1 cellular context compared by ENCODE assay signal in the genomic region with DNA sequence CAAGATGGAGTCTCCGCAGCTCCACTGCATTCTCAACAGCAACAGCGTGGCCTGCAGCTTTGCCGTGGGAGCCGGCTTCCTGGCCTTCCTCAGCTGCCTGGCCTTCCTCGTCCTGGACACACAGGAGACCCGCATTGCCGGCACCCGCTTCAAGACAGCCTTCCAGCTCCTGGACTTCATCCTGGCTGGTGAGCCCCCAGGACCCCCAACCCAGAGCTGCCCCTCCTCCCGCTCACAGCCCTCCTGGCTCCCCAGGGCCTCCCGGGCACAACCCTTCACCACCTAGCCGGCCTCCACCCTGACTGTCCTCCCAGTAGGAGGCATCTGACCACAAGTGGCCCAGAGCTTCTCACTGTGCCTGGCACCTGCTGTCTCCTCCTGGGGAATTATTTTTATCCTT.
TF ChIP-seq lines count a peak whose summit lies in the region.

No MANE protein-coding gene starts in this region.

TF ChIP-seq in H1, 55 proteins besides CTCF, POLR2A, EP300 and RAD21:
- TF ChIP-seq SRF (IDR thresholded peaks at IDR 0.05; ENCODE audit: low read depth, low read length) (no peak), KDM5A (IDR thresholded peaks at IDR 0.05; ENCODE audit: low read length) (no peak), HDAC6 (IDR thresholded peaks at IDR 0.05; ENCODE audit: low read depth, low read length) (no peak), CBX5 (IDR thresholded peaks at IDR 0.05; ENCODE audit: low read depth, low read length) (no peak), TCF12 (IDR thresholded peaks at IDR 0.05; ENCODE audit: low read depth, low read length) (no peak), EGR1 (IDR thresholded peaks at IDR 0.05; ENCODE audit: borderline replicate concordance, low read depth, low read length) (no peak), BCL11A (IDR thresholded peaks at IDR 0.05; ENCODE audit: low read depth in 2 of 2, low read length in 2 of 2) (no peak), JUND (IDR thresholded peaks at IDR 0.05; ENCODE audit: low read length) (no peak), GABPA (IDR thresholded peaks at IDR 0.05; ENCODE audit: borderline replicate concordance, insufficient read depth, low read length) (no peak), YY1 (IDR thresholded peaks at IDR 0.05; ENCODE audit: low read depth, low read length) (no peak), EZH2 (IDR thresholded peaks at IDR 0.05; ENCODE audit: low read depth, low read length, severe bottlenecking) (no peak), TBP (IDR thresholded peaks at IDR 0.05; ENCODE audit: low read depth, low read length) (no peak), BRCA1 (IDR thresholded peaks at IDR 0.05; ENCODE audit: low read depth, low read length) (no peak), TAF1 (IDR thresholded peaks at IDR 0.05; ENCODE audit: low read depth, low read length) (no peak)
- TF ChIP-seq, protein P1, sequence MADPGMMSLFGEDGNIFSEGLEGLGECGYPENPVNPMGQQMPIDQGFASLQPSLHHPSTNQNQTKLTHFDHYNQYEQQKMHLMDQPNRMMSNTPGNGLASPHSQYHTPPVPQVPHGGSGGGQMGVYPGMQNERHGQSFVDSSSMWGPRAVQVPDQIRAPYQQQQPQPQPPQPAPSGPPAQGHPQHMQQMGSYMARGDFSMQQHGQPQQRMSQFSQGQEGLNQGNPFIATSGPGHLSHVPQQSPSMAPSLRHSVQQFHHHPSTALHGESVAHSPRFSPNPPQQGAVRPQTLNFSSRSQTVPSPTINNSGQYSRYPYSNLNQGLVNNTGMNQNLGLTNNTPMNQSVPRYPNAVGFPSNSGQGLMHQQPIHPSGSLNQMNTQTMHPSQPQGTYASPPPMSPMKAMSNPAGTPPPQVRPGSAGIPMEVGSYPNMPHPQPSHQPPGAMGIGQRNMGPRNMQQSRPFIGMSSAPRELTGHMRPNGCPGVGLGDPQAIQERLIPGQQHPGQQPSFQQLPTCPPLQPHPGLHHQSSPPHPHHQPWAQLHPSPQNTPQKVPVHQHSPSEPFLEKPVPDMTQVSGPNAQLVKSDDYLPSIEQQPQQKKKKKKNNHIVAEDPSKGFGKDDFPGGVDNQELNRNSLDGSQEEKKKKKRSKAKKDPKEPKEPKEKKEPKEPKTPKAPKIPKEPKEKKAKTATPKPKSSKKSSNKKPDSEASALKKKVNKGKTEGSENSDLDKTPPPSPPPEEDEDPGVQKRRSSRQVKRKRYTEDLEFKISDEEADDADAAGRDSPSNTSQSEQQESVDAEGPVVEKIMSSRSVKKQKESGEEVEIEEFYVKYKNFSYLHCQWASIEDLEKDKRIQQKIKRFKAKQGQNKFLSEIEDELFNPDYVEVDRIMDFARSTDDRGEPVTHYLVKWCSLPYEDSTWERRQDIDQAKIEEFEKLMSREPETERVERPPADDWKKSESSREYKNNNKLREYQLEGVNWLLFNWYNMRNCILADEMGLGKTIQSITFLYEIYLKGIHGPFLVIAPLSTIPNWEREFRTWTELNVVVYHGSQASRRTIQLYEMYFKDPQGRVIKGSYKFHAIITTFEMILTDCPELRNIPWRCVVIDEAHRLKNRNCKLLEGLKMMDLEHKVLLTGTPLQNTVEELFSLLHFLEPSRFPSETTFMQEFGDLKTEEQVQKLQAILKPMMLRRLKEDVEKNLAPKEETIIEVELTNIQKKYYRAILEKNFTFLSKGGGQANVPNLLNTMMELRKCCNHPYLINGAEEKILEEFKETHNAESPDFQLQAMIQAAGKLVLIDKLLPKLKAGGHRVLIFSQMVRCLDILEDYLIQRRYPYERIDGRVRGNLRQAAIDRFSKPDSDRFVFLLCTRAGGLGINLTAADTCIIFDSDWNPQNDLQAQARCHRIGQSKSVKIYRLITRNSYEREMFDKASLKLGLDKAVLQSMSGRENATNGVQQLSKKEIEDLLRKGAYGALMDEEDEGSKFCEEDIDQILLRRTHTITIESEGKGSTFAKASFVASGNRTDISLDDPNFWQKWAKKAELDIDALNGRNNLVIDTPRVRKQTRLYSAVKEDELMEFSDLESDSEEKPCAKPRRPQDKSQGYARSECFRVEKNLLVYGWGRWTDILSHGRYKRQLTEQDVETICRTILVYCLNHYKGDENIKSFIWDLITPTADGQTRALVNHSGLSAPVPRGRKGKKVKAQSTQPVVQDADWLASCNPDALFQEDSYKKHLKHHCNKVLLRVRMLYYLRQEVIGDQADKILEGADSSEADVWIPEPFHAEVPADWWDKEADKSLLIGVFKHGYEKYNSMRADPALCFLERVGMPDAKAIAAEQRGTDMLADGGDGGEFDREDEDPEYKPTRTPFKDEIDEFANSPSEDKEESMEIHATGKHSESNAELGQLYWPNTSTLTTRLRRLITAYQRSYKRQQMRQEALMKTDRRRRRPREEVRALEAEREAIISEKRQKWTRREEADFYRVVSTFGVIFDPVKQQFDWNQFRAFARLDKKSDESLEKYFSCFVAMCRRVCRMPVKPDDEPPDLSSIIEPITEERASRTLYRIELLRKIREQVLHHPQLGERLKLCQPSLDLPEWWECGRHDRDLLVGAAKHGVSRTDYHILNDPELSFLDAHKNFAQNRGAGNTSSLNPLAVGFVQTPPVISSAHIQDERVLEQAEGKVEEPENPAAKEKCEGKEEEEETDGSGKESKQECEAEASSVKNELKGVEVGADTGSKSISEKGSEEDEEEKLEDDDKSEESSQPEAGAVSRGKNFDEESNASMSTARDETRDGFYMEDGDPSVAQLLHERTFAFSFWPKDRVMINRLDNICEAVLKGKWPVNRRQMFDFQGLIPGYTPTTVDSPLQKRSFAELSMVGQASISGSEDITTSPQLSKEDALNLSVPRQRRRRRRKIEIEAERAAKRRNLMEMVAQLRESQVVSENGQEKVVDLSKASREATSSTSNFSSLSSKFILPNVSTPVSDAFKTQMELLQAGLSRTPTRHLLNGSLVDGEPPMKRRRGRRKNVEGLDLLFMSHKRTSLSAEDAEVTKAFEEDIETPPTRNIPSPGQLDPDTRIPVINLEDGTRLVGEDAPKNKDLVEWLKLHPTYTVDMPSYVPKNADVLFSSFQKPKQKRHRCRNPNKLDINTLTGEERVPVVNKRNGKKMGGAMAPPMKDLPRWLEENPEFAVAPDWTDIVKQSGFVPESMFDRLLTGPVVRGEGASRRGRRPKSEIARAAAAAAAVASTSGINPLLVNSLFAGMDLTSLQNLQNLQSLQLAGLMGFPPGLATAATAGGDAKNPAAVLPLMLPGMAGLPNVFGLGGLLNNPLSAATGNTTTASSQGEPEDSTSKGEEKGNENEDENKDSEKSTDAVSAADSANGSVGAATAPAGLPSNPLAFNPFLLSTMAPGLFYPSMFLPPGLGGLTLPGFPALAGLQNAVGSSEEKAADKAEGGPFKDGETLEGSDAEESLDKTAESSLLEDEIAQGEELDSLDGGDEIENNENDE (IDR thresholded peaks at IDR 0.05; ENCODE audit: insufficient replicate concordance, low read length), result no peak
- TF ChIP-seq, protein P2, sequence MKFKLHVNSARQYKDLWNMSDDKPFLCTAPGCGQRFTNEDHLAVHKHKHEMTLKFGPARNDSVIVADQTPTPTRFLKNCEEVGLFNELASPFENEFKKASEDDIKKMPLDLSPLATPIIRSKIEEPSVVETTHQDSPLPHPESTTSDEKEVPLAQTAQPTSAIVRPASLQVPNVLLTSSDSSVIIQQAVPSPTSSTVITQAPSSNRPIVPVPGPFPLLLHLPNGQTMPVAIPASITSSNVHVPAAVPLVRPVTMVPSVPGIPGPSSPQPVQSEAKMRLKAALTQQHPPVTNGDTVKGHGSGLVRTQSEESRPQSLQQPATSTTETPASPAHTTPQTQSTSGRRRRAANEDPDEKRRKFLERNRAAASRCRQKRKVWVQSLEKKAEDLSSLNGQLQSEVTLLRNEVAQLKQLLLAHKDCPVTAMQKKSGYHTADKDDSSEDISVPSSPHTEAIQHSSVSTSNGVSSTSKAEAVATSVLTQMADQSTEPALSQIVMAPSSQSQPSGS (IDR thresholded peaks at IDR 0.05; ENCODE audit: low read length), result no peak
- TF ChIP-seq, protein P3, sequence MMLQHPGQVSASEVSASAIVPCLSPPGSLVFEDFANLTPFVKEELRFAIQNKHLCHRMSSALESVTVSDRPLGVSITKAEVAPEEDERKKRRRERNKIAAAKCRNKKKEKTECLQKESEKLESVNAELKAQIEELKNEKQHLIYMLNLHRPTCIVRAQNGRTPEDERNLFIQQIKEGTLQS (IDR thresholded peaks at IDR 0.05; ENCODE audit: insufficient read depth, low read depth, low read length), result no peak
